17 cellular contexts compared by ENCODE assay signal in genomic region chr3:41317718-41318117, GRCh38.
DNase-seq lines count a peak whose midpoint lies in the region; ATAC-seq and TF ChIP-seq lines count a peak whose summit lies in the region.
"Had no signal": no experiment of that assay in that cellular context is flagged by ENCODE, and none has a peak within 500 bp of the region (broad histone marks: within the 10 kb centered on the region; RNA-seq: fewer than 3 reads in every experiment).

No MANE protein-coding gene starts in this region.

- BruUV-seq in IMR-90 (replicated peaks; lab: Mats Ljungman, UMichigan), result no TSS peak

- CTCF ChIA-PET in IMR-90 (lab: Yijun Ruan, JAX), result no interaction called here

- dilution Hi-C loops in IMR-90 (cut with HindIII; ENCODE audit: low sequenced_read_pairs, unreplicated experiment), result no loop called here

- no peak overlapping the region for H3K4me3 ChIP-seq in IMR-90 (ENCODE audit: insufficient read depth, low read depth, low read length)
- no peak overlapping the region for H3K4me3 ChIP-seq in mesodermal cell (ENCODE audit: extremely low read depth, insufficient read depth, low read length, poor library complexity, severe bottlenecking)
- H3K4me3 ChIP-seq in mucosa of descending colon, result no peak overlapping the region
- H3K4me3 ChIP-seq: thoracic aorta had no signal

- no peak overlapping the region for H2BK20ac ChIP-seq in IMR-90 (ENCODE audit: low read depth, low read length)

- no peak overlapping the region for H2AK9ac ChIP-seq in IMR-90 (replicated peaks; ENCODE audit: low read depth, low read length, poor library complexity)

- H3K4ac ChIP-seq in IMR-90 (ENCODE audit: low read depth, low read length), result no peak overlapping the region

- no peaks in the 10 kb centered on the region for H3K4me1 ChIP-seq in IMR-90 (ENCODE audit: control insufficient read depth, insufficient read depth, low read length)
- peaks cover 18% of the 10 kb centered on the region for H3K4me1 ChIP-seq in mesodermal cell (ENCODE audit: control insufficient read depth, insufficient read depth, low read length, poor library complexity, severe bottlenecking)
- no peaks in the 10 kb centered on the region for H3K4me1 ChIP-seq in mucosa of descending colon (ENCODE audit: low read depth)

- POLR2A ChIA-PET in IMR-90 (lab: Charles Lee; ENCODE audit: unreplicated experiment), result no interaction called here

- no peaks in the 10 kb centered on the region for H3K79me1 ChIP-seq in IMR-90 (ENCODE audit: low read depth in 1 of 2, low read length in 2 of 2)

- H2AK5ac ChIP-seq in IMR-90 (ENCODE audit: low read depth, low read length), result no peak overlapping the region

- H3K27ac ChIP-seq in IMR-90 (ENCODE audit: insufficient read depth, low read length), result no peak overlapping the region
- peak overlapping the region; percentile 17 for H3K27ac ChIP-seq in mesodermal cell (ENCODE audit: low read depth, low read length, severe bottlenecking)
- H3K27ac ChIP-seq: KMS-11, thoracic aorta had no signal

- H4K91ac ChIP-seq in IMR-90 (ENCODE audit: insufficient read depth, low read depth, low read length), result no peak overlapping the region

- no peak for TF ChIP-seq CTCF in IMR-90 (conservative IDR thresholded peaks at IDR 0.05; ENCODE audit: low read depth, low read length)
- TF ChIP-seq CTCF in mucosa of descending colon (IDR thresholded peaks at IDR 0.05), result no peak

- H2BK120ac ChIP-seq in IMR-90 (ENCODE audit: low read depth, low read length), result no peak overlapping the region

- H3K9ac ChIP-seq in IMR-90 (ENCODE audit: low read depth, low read length), result no peak overlapping the region
- H3K9ac ChIP-seq: KMS-11 had no signal

- no peak overlapping the region for H3K23ac ChIP-seq in IMR-90 (ENCODE audit: low read depth, low read length)

- H2AFZ ChIP-seq in IMR-90 (replicated peaks; ENCODE audit: low read length, poor library complexity), result no peak overlapping the region

- no peak overlapping the region for H3K14ac ChIP-seq in IMR-90 (replicated peaks; ENCODE audit: low read depth, low read length)

- H3K36me3 ChIP-seq in IMR-90 (ENCODE audit: control insufficient read depth, insufficient read depth, low read length) (no peaks in the 10 kb centered on the region), mesodermal cell (ENCODE audit: control insufficient read depth, insufficient read depth, low read length) (no peaks in the 10 kb centered on the region), mucosa of descending colon (ENCODE audit: low read depth) (no peaks in the 10 kb centered on the region)
- H3K36me3 ChIP-seq: thoracic aorta had no signal

- no peak overlapping the region for H2BK15ac ChIP-seq in IMR-90 (ENCODE audit: low read depth, low read length)

- TF ChIP-seq RAD21 in IMR-90 (IDR thresholded peaks at IDR 0.05; ENCODE audit: low read length), result no peak

- no peak overlapping the region for H3K56ac ChIP-seq in IMR-90 (ENCODE audit: extremely low read depth, insufficient read depth, low read length)

- intact Hi-C loops in IMR-90 (cut with micrococcal nuclease) (no loop called here), mucosa of descending colon (cut with DNase I, micrococcal nuclease) (no loop called here)

- H2BK5ac ChIP-seq in IMR-90 (ENCODE audit: low read depth, low read length, poor library complexity, severe bottlenecking), result no peak overlapping the region

- no peak for ATAC-seq in IMR-90 (ENCODE audit: low read depth)
- no peak for ATAC-seq in HG02642 (IDR thresholded peaks at IDR 0.05; ENCODE audit: poor library complexity, unreplicated experiment)
- no peak for ATAC-seq in mucosa of descending colon
- no peak for ATAC-seq in activated CD4-positive, CD25-positive, alpha-beta regulatory T cell treated with anti-CD3 and anti-CD28 coated beads, Interleukin-2, amount 50 U/mL, for 24 hours
- ATAC-seq: T-helper 17 cell had no signal

- no peak overlapping the region for H4K5ac ChIP-seq in IMR-90 (ENCODE audit: low read depth, low read length)

- H3K18ac ChIP-seq in IMR-90 (ENCODE audit: low read depth, low read length), result no peak overlapping the region

- peak; percentile 18 for DNase-seq in COLO829 (ENCODE audit: low spot score)
- peak; percentile 20 for DNase-seq in IMR-90
- peak; percentile 3 for DNase-seq in dermis blood vessel endothelial cell
- no peak for DNase-seq in mucosa of descending colon
- no peak for DNase-seq in 8988T
- DNase-seq: activated CD4-positive, alpha-beta T cell treated with anti-CD3 and anti-CD28 coated beads for 1 hour; activated naive CD8-positive, alpha-beta T cell treated with anti-CD3 and anti-CD28 coated beads for 36 hours; activated T-cell treated with anti-CD3 and anti-CD28 coated beads for 4 hours; DND-41; NCI-H1694 treated with DMSO at 0.1 percent for 48 hours; stimulated activated CD4-positive, alpha-beta T cell treated with anti-CD3 and anti-CD28 coated beads, Interleukin-1b, Interleukin-23, amount 100 ng/mL, for 48 hours; T-helper 17 cell had no signal

- H3K27me3 ChIP-seq in IMR-90 (ENCODE audit: control insufficient read depth, insufficient read depth, low read length), result no peaks in the 10 kb centered on the region

- no peak overlapping the region for H4K8ac ChIP-seq in IMR-90 (ENCODE audit: low read depth in 2 of 2, low read length in 2 of 2)

- no peaks in the 10 kb centered on the region for H4K20me1 ChIP-seq in IMR-90 (ENCODE audit: insufficient read depth, low read length)

- in situ Hi-C loops in IMR-90 (cut with MboI; ENCODE audit: low sequenced_read_pairs), result no loop called here

- H3K9me3 ChIP-seq in IMR-90 (ENCODE audit: control insufficient read depth, insufficient read depth, low read length) (no peaks in the 10 kb centered on the region), mesodermal cell (ENCODE audit: control insufficient read depth, low read length) (no peaks in the 10 kb centered on the region), mucosa of descending colon (no peaks in the 10 kb centered on the region)
- H3K9me3 ChIP-seq: thoracic aorta had no signal

- H3K9me1 ChIP-seq in IMR-90 (ENCODE audit: insufficient read depth, low read length), result no peaks in the 10 kb centered on the region

- WGBS in IMR-90 (ENCODE audit: extremely low coverage in 2 of 2, insufficient read length in 1 of 2), 2 experiments, result no CpG with 5 or more reads among the region's 1 CpG
- WGBS in mesodermal cell (ENCODE audit: insufficient coverage in 2 of 2), 2 experiments, result no CpG with 5 or more reads among the region's 1 CpG

- H3K4me2 ChIP-seq in IMR-90 (ENCODE audit: low read depth, low read length), result no peak overlapping the region
- H3K4me2 ChIP-seq: KMS-11 had no signal

- no peak for TF ChIP-seq POLR2A in IMR-90 (IDR thresholded peaks at IDR 0.05; ENCODE audit: low read depth, low read length)

TF ChIP-seq in IMR-90, 13 proteins besides CTCF, POLR2A, EP300 and RAD21:
- TF ChIP-seq MAZ (IDR thresholded peaks at IDR 0.05; ENCODE audit: borderline replicate concordance, low read depth, low read length), result no peak
- TF ChIP-seq CHD1 (IDR thresholded peaks at IDR 0.05; ENCODE audit: low read depth, low read length), result no peak
- no peak for TF ChIP-seq SMC3 (IDR thresholded peaks at IDR 0.05; ENCODE audit: low read depth, low read length)
- no peak for TF ChIP-seq ELK1 (IDR thresholded peaks at IDR 0.05; ENCODE audit: borderline replicate concordance, low read depth, low read length)
- no peak for TF ChIP-seq RCOR1 (IDR thresholded peaks at IDR 0.05; ENCODE audit: insufficient replicate concordance, low read length)
- no peak for TF ChIP-seq MXI1 (IDR thresholded peaks at IDR 0.05; ENCODE audit: borderline replicate concordance, low read depth, low read length)
- no peak for TF ChIP-seq MAFK (IDR thresholded peaks at IDR 0.05; ENCODE audit: low read depth, low read length)
- no peak for TF ChIP-seq BHLHE40 (IDR thresholded peaks at IDR 0.05; ENCODE audit: low read depth, low read length)
- TF ChIP-seq RFX5 (IDR thresholded peaks at IDR 0.05; ENCODE audit: low read depth, low read length), result no peak
- no peak for TF ChIP-seq USF2 (IDR thresholded peaks at IDR 0.05; ENCODE audit: low read depth, low read length)
- TF ChIP-seq NFE2L2 (IDR thresholded peaks at IDR 0.05; ENCODE audit: low read depth, low read length), result no peak
- no peak for TF ChIP-seq FOS (IDR thresholded peaks at IDR 0.05; ENCODE audit: low read depth, low read length)
- TF ChIP-seq CEBPB (IDR thresholded peaks at IDR 0.05; ENCODE audit: low read depth, low read length), result no peak

Comparison
In these comparisons a context has a peak if more than half of its experiments do, and no peak if none do; other contexts are left out.
1. DNase-seq: peak in COLO829 (single experiment), IMR-90 (single experiment) and dermis blood vessel endothelial cell (single experiment); none in mucosa of descending colon (0 of 3) and 8988T (single experiment).